Comparison of ENCODE assay signal across 9 cellular contexts in the genomic region with DNA sequence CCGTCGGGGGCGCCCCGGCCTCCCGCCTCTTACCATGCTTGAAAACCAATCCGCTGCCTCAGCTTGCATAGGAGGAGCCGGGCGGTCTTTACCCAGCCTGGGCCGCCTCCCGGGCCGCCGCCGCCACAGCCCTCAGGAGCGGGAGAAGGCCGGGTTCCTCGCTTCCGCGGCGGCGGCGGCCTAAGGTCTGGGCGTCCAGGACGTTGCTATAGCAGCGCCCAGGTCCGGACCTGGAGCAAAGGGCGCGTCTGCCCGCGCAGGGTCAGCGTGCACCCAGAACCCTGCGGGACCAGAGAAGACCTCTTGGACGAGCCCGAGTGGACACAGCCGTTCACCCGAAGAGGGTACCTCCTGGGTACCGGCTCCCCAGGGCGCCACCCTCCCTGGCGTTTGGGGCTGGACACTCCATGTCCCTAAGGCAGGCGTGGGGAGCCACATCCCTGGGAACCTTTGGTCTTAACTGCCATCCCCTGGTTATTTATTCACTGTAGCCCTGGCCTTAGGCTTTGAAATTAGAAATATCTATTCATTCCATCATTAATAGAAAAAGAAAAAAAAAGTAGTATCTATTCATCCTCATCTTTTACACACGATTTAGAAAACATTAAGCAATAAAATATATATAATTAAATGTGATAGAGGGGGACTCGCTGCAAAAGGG. TPM values are rescaled to one million over a fixed set of nuclear protein-coding genes. Genes with fewer than 3 reads are reported as not detected.
DNase-seq lines count a peak whose midpoint lies in the region; TF ChIP-seq lines count a peak whose summit lies in the region.
"Had no signal": no experiment of that assay in that cellular context is flagged by ENCODE, and none has a peak within 500 bp of the region (broad histone marks: within the 10 kb centered on the region; RNA-seq: fewer than 3 reads in every experiment).

No MANE protein-coding gene starts in this region.

- H3K9me3 Mint-ChIP-seq in dendritic cell treated with granulocyte-macrophage colony-stimulating factor and Interleukin-4, amounts not matched to agents 40 ng/mL and 50 ng/mL, for 4 days: no peaks in the 10 kb centered on the region
- no peaks in the 10 kb centered on the region for H3K9me3 Mint-ChIP-seq in type B pancreatic cell

- H3K9ac ChIP-seq in liver (ENCODE audit: low read depth in 1 of 2, low read length in 2 of 2): no peak overlapping the region

- no peak for TF ChIP-seq RAD21 in liver (IDR thresholded peaks at IDR 0.05)

- peaks cover 55% of the 10 kb centered on the region for H3K27me3 Mint-ChIP-seq in dendritic cell treated with granulocyte-macrophage colony-stimulating factor and Interleukin-4, amounts not matched to agents 40 ng/mL and 50 ng/mL, for 4 days
- peaks cover 16% of the 10 kb centered on the region for H3K27me3 Mint-ChIP-seq in type B pancreatic cell

- H3K36me3 Mint-ChIP-seq in dendritic cell treated with granulocyte-macrophage colony-stimulating factor and Interleukin-4, amounts not matched to agents 40 ng/mL and 50 ng/mL, for 4 days (ENCODE audit: low read depth): no peaks in the 10 kb centered on the region
- peaks cover 22% of the 10 kb centered on the region for H3K36me3 Mint-ChIP-seq in type B pancreatic cell

- peak overlapping the region; percentile 28 to 54 (median 32) for H3K4me3 ChIP-seq in liver (ENCODE audit: low read depth in 1 of 3, low read length in 3 of 3)

- H3K36me3 ChIP-seq in liver (ENCODE audit: control insufficient read depth in 4 of 4, insufficient read depth in 3 of 4, low read depth in 1 of 4, low read length in 3 of 4): no peaks in the 10 kb centered on the region

- H3K27ac Mint-ChIP-seq in dendritic cell treated with granulocyte-macrophage colony-stimulating factor and Interleukin-4, amounts not matched to agents 40 ng/mL and 50 ng/mL, for 4 days: no peak overlapping the region
- no peak overlapping the region for H3K27ac Mint-ChIP-seq in type B pancreatic cell

- H3K9me3 ChIP-seq in liver (ENCODE audit: control insufficient read depth in 4 of 4, low read length in 3 of 4): no peaks in the 10 kb centered on the region

- peak; percentile 16 for DNase-seq in DMS153 treated with DMSO at 0.1 percent for 48 hours (lab: John Stamatoyannopoulos, UW; ENCODE audit: unreplicated experiment)
- DNase-seq in DMS153 (lab: John Stamatoyannopoulos, UW): no peak
- DNase-seq in type B pancreatic cell (ENCODE audit: extremely low spot score, unreplicated experiment): no peak
- DNase-seq in activated naive CD4-positive, alpha-beta T cell treated with Interleukin-2 at 50 U/mL for 16 hours: no peak
- DNase-seq in NCI-H1694 treated with DMSO at 0.1 percent for 48 hours (lab: John Stamatoyannopoulos, UW): no peak
- no peak for DNase-seq in activated gamma-delta T cell (lab: John Stamatoyannopoulos, UW)

- peak overlapping the region; percentile 37 for H3K4me3 Mint-ChIP-seq in dendritic cell treated with granulocyte-macrophage colony-stimulating factor and Interleukin-4, amounts not matched to agents 40 ng/mL and 50 ng/mL, for 4 days
- peak overlapping the region; percentile 95 for H3K4me3 Mint-ChIP-seq in type B pancreatic cell

- TF ChIP-seq CTCF in liver (IDR thresholded peaks at IDR 0.05; ENCODE audit: low read depth, low read length, missing input control) (no peak), type B pancreatic cell (conservative IDR thresholded peaks at IDR 0.05) (no peak)

- 5% methylated on average over 41 of the region's 41 CpGs for WGBS in liver

- no peaks in the 10 kb centered on the region for H3K27me3 ChIP-seq in liver (ENCODE audit: control insufficient read depth in 4 of 4, insufficient read depth in 4 of 4, low read length in 3 of 4)

- H3K4me1 ChIP-seq in liver (ENCODE audit: control insufficient read depth in 4 of 4, insufficient read depth in 4 of 4, low read length in 3 of 4): peaks cover 7 to 23% (median 13%) of the 10 kb centered on the region in 4 donors

- H3K4me1 Mint-ChIP-seq in dendritic cell treated with granulocyte-macrophage colony-stimulating factor and Interleukin-4, amounts not matched to agents 40 ng/mL and 50 ng/mL, for 4 days (ENCODE audit: low read depth): peaks cover 20% of the 10 kb centered on the region
- peaks cover 18% of the 10 kb centered on the region for H3K4me1 Mint-ChIP-seq in type B pancreatic cell (ENCODE audit: unreplicated experiment)

- H3K27ac ChIP-seq in liver (ENCODE audit: low read depth in 1 of 2, low read length in 2 of 2): no peak overlapping the region
- H3K27ac ChIP-seq: 22Rv1 had no signal

- intact Hi-C loops in dendritic cell treated with granulocyte-macrophage colony-stimulating factor and Interleukin-4, amounts not matched to agents 40 ng/mL and 50 ng/mL, for 4 days (cut with micrococcal nuclease): no loop called here

TF ChIP-seq in liver, 16 proteins besides CTCF, POLR2A, EP300 and RAD21:
- TF ChIP-seq, protein P1, sequence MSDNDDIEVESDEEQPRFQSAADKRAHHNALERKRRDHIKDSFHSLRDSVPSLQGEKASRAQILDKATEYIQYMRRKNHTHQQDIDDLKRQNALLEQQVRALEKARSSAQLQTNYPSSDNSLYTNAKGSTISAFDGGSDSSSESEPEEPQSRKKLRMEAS (IDR thresholded peaks at IDR 0.05): no peak
- peak; percentile 51 for TF ChIP-seq SP1 (IDR thresholded peaks at IDR 0.05)
- peak; percentile 97 to 99 for TF ChIP-seq HNF4A (conservative IDR thresholded peaks at IDR 0.05)
- peak; percentile 48 for TF ChIP-seq YY1 (IDR thresholded peaks at IDR 0.05)
- no peak for TF ChIP-seq FOXA1 (IDR thresholded peaks at IDR 0.05)
- TF ChIP-seq GABPA (IDR thresholded peaks at IDR 0.05 in 1 of 2, conservative IDR thresholded peaks at IDR 0.05 in 1 of 2): no peak
- no peak for TF ChIP-seq NR2F2 (IDR thresholded peaks at IDR 0.05)
- TF ChIP-seq, protein P2, sequence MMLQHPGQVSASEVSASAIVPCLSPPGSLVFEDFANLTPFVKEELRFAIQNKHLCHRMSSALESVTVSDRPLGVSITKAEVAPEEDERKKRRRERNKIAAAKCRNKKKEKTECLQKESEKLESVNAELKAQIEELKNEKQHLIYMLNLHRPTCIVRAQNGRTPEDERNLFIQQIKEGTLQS (IDR thresholded peaks at IDR 0.05): no peak
- TF ChIP-seq EGR1 (IDR thresholded peaks at IDR 0.05; ENCODE audit: low read depth in 2 of 2): no peak
- TF ChIP-seq JUND (IDR thresholded peaks at IDR 0.05): no peak
- TF ChIP-seq, protein P3, sequence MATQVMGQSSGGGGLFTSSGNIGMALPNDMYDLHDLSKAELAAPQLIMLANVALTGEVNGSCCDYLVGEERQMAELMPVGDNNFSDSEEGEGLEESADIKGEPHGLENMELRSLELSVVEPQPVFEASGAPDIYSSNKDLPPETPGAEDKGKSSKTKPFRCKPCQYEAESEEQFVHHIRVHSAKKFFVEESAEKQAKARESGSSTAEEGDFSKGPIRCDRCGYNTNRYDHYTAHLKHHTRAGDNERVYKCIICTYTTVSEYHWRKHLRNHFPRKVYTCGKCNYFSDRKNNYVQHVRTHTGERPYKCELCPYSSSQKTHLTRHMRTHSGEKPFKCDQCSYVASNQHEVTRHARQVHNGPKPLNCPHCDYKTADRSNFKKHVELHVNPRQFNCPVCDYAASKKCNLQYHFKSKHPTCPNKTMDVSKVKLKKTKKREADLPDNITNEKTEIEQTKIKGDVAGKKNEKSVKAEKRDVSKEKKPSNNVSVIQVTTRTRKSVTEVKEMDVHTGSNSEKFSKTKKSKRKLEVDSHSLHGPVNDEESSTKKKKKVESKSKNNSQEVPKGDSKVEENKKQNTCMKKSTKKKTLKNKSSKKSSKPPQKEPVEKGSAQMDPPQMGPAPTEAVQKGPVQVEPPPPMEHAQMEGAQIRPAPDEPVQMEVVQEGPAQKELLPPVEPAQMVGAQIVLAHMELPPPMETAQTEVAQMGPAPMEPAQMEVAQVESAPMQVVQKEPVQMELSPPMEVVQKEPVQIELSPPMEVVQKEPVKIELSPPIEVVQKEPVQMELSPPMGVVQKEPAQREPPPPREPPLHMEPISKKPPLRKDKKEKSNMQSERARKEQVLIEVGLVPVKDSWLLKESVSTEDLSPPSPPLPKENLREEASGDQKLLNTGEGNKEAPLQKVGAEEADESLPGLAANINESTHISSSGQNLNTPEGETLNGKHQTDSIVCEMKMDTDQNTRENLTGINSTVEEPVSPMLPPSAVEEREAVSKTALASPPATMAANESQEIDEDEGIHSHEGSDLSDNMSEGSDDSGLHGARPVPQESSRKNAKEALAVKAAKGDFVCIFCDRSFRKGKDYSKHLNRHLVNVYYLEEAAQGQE (IDR thresholded peaks at IDR 0.05): no peak
- peak; percentile 90 for TF ChIP-seq HNF4G (IDR thresholded peaks at IDR 0.05)
- TF ChIP-seq FOXA2 (IDR thresholded peaks at IDR 0.05): no peak
- TF ChIP-seq RXRA (IDR thresholded peaks at IDR 0.05): peak in 1 of 2 donors; percentile 34
- TF ChIP-seq TAF1 (conservative IDR thresholded peaks at IDR 0.05): no peak

RNA-seq across cellular contexts. Expression of a gene that starts 2.4 kb away (rescaled TPM):
- total RNA-seq in liver (1 to 10 TPM; 2.0 TPM), type B pancreatic cell (ENCODE audit: low replicate concordance) (5.9 and 51.3 TPM in 2 replicates)
- under 1 TPM; 0.46 to 0.73 TPM for polyA plus RNA-seq in liver

RNA-seq across cellular contexts. Expression of a gene that starts 34.8 kb away (rescaled TPM):
- total RNA-seq in liver (100 to 1,000 TPM in 1 of 2 donors, 10 to 100 TPM in 1; 40.3 to 121 TPM), type B pancreatic cell (ENCODE audit: low replicate concordance) (26.4 and 29.0 TPM in 2 replicates)
- 10 to 100 TPM; 32.0 to 33.9 TPM for polyA plus RNA-seq in liver
